Comparison of ENCODE assay signal across 8 cellular contexts in the genomic region with DNA sequence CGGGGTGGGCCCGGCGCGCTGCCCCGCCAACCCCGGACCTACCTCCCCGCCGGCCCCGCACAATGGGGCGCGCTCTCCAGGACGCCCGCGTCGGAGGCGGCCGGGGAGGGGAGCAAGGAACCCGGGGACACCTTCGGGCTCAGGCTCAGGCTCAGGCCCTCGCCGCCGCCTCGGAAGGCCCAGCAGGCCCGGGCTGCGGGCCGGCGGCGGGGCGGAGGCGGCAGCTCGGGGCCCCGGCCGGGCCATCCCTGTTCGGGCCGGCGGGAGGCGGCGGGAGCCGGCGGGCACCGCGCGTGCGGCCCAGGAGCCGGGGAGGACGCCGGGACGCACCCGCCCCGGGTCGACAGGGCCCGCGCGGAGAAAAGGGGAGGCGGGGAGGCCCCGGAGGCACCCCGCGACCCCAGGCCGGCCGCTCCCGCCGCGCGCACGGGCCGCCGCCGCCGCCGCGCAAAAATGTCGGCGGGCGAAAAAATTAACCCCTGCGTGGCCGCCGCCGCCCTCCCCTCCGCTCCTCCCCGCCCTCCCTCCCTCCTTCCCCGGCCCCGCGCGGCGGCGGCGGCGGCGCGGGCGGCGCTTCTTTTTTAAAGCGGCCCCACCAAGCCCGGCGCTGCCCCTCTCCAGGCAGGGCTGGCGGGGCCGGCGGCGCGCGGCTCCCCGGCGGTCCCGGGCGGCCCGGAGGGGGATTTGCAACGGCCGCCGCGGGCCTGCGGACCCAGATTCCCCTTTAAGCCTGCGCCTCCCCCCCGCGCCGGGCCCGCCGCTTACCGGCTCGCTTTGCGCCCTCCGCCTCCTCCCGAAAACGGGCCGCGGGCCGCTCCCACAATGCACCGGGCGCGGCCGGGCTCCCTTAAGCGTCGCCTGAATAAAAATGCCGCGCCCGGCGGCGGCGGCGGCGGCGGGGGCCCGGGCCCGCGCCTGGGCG.
DNase-seq lines count a peak whose midpoint lies in the region; ATAC-seq lines count a peak whose summit lies in the region.

No MANE protein-coding gene starts in this region.

- H3K4me1 Mint-ChIP-seq in memory B cell, result peaks cover 31% of the 10 kb centered on the region

- ATAC-seq in GM18873 (IDR thresholded peaks at IDR 0.05; ENCODE audit: low FRiP score, unreplicated experiment) (peak; percentile 31), HG03135 (IDR thresholded peaks at IDR 0.05; ENCODE audit: unreplicated experiment) (peak; percentile 49), memory B cell (ENCODE audit: low read depth) (peak; percentile 70)

- H3K27me3 Mint-ChIP-seq in memory B cell, result peaks cover 1% of the 10 kb centered on the region

- DNase-seq in AG08395 (ENCODE audit: low spot score), result peak; percentile 72
- peak; percentile 13 for DNase-seq in NCI-H748 treated with DMSO at 0.1 percent for 48 hours (lab: John Stamatoyannopoulos, UW)
- peak; percentile 27 to 65 for DNase-seq in activated CD8-positive, alpha-beta memory T cell treated with anti-CD3 and anti-CD28 coated beads for 1 hour (ENCODE audit: extremely low read depth in 1 of 2, low read depth in 1 of 2)
- DNase-seq in effector CD8-positive, alpha-beta T cell (lab: John Stamatoyannopoulos, UW), result peak; percentile 61
- peak; percentile 65 to 74 for DNase-seq in memory B cell (ENCODE audit: low spot score in 2 of 2)
- peak; percentile 59 for DNase-seq in stimulated activated CD8-positive, alpha-beta memory T cell treated with anti-CD3 and anti-CD28 coated beads, Interleukin-12 subunit alpha, Interleukin-12 subunit beta, amount 100 ng/mL, for 1 hour (ENCODE audit: low read depth)

- H3K9me3 Mint-ChIP-seq in memory B cell, result no peaks in the 10 kb centered on the region

- H3K36me3 Mint-ChIP-seq in memory B cell, result peaks cover 2% of the 10 kb centered on the region

- H3K27ac Mint-ChIP-seq in memory B cell, result peak overlapping the region; percentile 75

- peak overlapping the region; percentile 81 for H3K4me3 Mint-ChIP-seq in memory B cell

Comparison
In these comparisons a context has a peak if more than half of its experiments do, and no peak if none do; other contexts are left out.
1. Peak in every context shown above with its lines: DNase-seq and ATAC-seq.
2. DNase-seq: peak in every context shown above with its lines; median percentile 72 in AG08395; 70 in memory B cell; 61 in effector CD8-positive, alpha-beta T cell; 59 in stimulated activated CD8-positive, alpha-beta memory T cell treated with anti-CD3 and anti-CD28 coated beads, Interleukin-12 subunit alpha, Interleukin-12 subunit beta, amount 100 ng/mL, for 1 hour; 46 in activated CD8-positive, alpha-beta memory T cell treated with anti-CD3 and anti-CD28 coated beads for 1 hour; 13 in NCI-H748 treated with DMSO at 0.1 percent for 48 hours.